Comparison of ENCODE assay signal across 24 cellular contexts in genomic region chr4:2186865-2187172, GRCh38.
"Had no signal": no experiment of that assay in that cellular context is flagged by ENCODE, and none has a peak within 500 bp of the region (broad histone marks: within the 10 kb centered on the region; RNA-seq: fewer than 3 reads in every experiment).

No MANE protein-coding gene starts in this region.

- H3K27ac ChIP-seq: colonic mucosa, coronary artery, dorsolateral prefrontal cortex, epithelial cell of prostate, esophagus muscularis mucosa, esophagus squamous epithelium, foreskin keratinocyte, gastrocnemius medialis, gastroesophageal sphincter, heart left ventricle, heart right ventricle had no signal

- H3K27me3 ChIP-seq: colonic mucosa, dorsolateral prefrontal cortex, esophagus muscularis mucosa, esophagus squamous epithelium, foreskin keratinocyte, gastrocnemius medialis, gastroesophageal sphincter, heart left ventricle, heart right ventricle had no signal

- DNase-seq: colonic mucosa; cortex of kidney; dorsolateral prefrontal cortex; effector CD4-positive, alpha-beta T cell; effector CD8-positive, alpha-beta T cell; effector memory CD4-positive, alpha-beta T cell; effector memory CD8-positive, alpha-beta T cell; erythroblast; esophagus squamous epithelium; foreskin melanocyte; gastrocnemius medialis; glutamatergic neuron; head of caudate nucleus; heart left ventricle; heart right ventricle had no signal

- H3K9me3 ChIP-seq: colonic mucosa, gastrocnemius medialis had no signal

- ATAC-seq: effector memory CD8-positive, alpha-beta T cell; gastrocnemius medialis; gastroesophageal sphincter; heart left ventricle; heart right ventricle had no signal

- FAIRE-seq: colon, endometrium, endothelial cell of umbilical vein, frontal cortex had no signal

- H3K36me3 ChIP-seq: colonic mucosa, esophagus muscularis mucosa, esophagus squamous epithelium, gastrocnemius medialis, gastroesophageal sphincter, heart left ventricle had no signal

- H3K4me3 ChIP-seq: colonic mucosa, coronary artery, dorsolateral prefrontal cortex, esophagus muscularis mucosa, esophagus squamous epithelium, gastrocnemius medialis, gastroesophageal sphincter, heart left ventricle, heart right ventricle had no signal

- H3K4me1 ChIP-seq: colonic mucosa, esophagus muscularis mucosa, esophagus squamous epithelium, foreskin keratinocyte, gastrocnemius medialis, gastroesophageal sphincter, heart left ventricle, heart right ventricle had no signal
